Comparison of ENCODE assay signal across 1 cellular context in the genomic region with DNA sequence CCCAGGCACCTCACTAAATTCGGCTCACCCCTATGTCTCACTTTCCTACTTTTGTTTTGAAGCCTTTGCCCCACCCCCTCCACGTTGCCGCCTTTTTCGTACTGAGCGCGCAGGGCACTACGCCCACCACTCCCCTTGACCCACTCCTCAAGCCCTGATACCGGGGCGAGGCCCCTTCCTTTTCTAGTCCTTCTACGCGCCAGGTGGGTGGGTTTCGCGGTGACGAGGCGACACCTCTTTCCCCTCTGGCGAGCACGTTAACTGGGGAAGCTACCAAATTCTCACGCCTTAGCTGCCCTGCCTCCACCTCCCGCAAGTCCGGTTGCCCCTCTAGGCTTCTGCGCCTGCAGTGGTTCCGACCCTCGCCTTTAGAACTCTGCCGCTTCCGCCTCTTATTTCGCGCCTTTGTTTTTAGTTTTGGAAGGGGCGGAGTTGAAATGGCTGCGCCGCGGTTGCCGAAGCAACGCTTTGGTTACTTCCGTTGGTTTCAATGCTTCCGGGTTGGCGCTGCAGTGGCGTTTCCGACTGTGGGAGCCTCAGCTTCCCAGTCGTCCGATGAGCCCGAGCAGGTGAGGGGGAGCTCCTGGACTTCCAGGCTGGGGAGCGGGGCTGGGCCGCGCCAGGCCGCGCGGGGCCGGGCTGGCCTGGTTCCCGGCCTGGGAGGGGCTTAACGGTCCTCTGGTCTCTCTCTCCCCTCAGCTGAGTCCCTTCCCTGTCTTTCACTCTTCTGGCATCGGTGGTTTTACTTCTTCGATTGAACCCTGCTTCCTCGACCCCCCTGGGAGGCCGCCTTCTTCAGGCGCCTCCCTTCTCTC.
TF ChIP-seq lines count a peak whose summit lies in the region.

A gene with protein sequence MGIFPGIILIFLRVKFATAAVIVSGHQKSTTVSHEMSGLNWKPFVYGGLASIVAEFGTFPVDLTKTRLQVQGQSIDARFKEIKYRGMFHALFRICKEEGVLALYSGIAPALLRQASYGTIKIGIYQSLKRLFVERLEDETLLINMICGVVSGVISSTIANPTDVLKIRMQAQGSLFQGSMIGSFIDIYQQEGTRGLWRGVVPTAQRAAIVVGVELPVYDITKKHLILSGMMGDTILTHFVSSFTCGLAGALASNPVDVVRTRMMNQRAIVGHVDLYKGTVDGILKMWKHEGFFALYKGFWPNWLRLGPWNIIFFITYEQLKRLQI (plus strand): TSS at position 512 of the 815 bp plus-strand sequence. CDS start 360 bp downstream, outside the sequence.

TF ChIP-seq in GM12878, 131 proteins besides CTCF, POLR2A, EP300 and RAD21 (continued from another document):
- TF ChIP-seq, protein P1, sequence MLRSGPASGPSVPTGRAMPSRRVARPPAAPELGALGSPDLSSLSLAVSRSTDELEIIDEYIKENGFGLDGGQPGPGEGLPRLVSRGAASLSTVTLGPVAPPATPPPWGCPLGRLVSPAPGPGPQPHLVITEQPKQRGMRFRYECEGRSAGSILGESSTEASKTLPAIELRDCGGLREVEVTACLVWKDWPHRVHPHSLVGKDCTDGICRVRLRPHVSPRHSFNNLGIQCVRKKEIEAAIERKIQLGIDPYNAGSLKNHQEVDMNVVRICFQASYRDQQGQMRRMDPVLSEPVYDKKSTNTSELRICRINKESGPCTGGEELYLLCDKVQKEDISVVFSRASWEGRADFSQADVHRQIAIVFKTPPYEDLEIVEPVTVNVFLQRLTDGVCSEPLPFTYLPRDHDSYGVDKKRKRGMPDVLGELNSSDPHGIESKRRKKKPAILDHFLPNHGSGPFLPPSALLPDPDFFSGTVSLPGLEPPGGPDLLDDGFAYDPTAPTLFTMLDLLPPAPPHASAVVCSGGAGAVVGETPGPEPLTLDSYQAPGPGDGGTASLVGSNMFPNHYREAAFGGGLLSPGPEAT (IDR thresholded peaks at IDR 0.05; ENCODE audit: low read depth), result no peak
- TF ChIP-seq, protein P2, sequence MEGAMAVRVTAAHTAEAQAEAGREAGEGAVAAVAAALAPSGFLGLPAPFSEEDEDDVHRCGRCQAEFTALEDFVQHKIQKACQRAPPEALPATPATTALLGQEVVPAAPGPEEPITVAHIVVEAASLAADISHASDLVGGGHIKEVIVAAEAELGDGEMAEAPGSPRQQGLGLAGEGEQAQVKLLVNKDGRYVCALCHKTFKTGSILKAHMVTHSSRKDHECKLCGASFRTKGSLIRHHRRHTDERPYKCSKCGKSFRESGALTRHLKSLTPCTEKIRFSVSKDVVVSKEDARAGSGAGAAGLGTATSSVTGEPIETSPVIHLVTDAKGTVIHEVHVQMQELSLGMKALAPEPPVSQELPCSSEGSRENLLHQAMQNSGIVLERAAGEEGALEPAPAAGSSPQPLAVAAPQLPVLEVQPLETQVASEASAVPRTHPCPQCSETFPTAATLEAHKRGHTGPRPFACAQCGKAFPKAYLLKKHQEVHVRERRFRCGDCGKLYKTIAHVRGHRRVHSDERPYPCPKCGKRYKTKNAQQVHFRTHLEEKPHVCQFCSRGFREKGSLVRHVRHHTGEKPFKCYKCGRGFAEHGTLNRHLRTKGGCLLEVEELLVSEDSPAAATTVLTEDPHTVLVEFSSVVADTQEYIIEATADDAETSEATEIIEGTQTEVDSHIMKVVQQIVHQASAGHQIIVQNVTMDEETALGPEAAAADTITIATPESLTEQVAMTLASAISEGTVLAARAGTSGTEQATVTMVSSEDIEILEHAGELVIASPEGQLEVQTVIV (IDR thresholded peaks at IDR 0.05; ENCODE audit: borderline replicate concordance, partially characterized antibody), result no peak
- peak in 1 of 2 experiments; percentile 81; a peak in 2 of 4 replicates for TF ChIP-seq ETV6 (conservative IDR thresholded peaks at IDR 0.05 in 1 of 2, IDR thresholded peaks at IDR 0.05 in 1 of 2; ENCODE audit: borderline replicate concordance in 1 of 2, low read depth in 1 of 2)
- TF ChIP-seq, protein P3, sequence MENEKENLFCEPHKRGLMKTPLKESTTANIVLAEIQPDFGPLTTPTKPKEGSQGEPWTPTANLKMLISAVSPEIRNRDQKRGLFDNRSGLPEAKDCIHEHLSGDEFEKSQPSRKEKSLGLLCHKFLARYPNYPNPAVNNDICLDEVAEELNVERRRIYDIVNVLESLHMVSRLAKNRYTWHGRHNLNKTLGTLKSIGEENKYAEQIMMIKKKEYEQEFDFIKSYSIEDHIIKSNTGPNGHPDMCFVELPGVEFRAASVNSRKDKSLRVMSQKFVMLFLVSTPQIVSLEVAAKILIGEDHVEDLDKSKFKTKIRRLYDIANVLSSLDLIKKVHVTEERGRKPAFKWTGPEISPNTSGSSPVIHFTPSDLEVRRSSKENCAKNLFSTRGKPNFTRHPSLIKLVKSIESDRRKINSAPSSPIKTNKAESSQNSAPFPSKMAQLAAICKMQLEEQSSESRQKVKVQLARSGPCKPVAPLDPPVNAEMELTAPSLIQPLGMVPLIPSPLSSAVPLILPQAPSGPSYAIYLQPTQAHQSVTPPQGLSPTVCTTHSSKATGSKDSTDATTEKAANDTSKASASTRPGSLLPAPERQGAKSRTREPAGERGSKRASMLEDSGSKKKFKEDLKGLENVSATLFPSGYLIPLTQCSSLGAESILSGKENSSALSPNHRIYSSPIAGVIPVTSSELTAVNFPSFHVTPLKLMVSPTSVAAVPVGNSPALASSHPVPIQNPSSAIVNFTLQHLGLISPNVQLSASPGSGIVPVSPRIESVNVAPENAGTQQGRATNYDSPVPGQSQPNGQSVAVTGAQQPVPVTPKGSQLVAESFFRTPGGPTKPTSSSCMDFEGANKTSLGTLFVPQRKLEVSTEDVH (IDR thresholded peaks at IDR 0.05; ENCODE audit: low read depth, partially characterized antibody), result peak; percentile 57
- no peak for TF ChIP-seq TARDBP (IDR thresholded peaks at IDR 0.05; ENCODE audit: borderline replicate concordance)
- peak; percentile 89 for TF ChIP-seq NR2C1 (IDR thresholded peaks at IDR 0.05)
- TF ChIP-seq TAF1 (IDR thresholded peaks at IDR 0.05; ENCODE audit: borderline replicate concordance, low read depth, low read length), result peak; percentile 54; the same call in 1 of the 2 replicates
- TF ChIP-seq, protein P4, sequence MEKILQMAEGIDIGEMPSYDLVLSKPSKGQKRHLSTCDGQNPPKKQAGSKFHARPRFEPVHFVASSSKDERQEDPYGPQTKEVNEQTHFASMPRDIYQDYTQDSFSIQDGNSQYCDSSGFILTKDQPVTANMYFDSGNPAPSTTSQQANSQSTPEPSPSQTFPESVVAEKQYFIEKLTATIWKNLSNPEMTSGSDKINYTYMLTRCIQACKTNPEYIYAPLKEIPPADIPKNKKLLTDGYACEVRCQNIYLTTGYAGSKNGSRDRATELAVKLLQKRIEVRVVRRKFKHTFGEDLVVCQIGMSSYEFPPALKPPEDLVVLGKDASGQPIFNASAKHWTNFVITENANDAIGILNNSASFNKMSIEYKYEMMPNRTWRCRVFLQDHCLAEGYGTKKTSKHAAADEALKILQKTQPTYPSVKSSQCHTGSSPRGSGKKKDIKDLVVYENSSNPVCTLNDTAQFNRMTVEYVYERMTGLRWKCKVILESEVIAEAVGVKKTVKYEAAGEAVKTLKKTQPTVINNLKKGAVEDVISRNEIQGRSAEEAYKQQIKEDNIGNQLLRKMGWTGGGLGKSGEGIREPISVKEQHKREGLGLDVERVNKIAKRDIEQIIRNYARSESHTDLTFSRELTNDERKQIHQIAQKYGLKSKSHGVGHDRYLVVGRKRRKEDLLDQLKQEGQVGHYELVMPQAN (conservative IDR thresholded peaks at IDR 0.05), result peak; percentile 82
- no peak for TF ChIP-seq ZNF274 (IDR thresholded peaks at IDR 0.05; ENCODE audit: insufficient read depth, insufficient read length)
- TF ChIP-seq, protein P5, sequence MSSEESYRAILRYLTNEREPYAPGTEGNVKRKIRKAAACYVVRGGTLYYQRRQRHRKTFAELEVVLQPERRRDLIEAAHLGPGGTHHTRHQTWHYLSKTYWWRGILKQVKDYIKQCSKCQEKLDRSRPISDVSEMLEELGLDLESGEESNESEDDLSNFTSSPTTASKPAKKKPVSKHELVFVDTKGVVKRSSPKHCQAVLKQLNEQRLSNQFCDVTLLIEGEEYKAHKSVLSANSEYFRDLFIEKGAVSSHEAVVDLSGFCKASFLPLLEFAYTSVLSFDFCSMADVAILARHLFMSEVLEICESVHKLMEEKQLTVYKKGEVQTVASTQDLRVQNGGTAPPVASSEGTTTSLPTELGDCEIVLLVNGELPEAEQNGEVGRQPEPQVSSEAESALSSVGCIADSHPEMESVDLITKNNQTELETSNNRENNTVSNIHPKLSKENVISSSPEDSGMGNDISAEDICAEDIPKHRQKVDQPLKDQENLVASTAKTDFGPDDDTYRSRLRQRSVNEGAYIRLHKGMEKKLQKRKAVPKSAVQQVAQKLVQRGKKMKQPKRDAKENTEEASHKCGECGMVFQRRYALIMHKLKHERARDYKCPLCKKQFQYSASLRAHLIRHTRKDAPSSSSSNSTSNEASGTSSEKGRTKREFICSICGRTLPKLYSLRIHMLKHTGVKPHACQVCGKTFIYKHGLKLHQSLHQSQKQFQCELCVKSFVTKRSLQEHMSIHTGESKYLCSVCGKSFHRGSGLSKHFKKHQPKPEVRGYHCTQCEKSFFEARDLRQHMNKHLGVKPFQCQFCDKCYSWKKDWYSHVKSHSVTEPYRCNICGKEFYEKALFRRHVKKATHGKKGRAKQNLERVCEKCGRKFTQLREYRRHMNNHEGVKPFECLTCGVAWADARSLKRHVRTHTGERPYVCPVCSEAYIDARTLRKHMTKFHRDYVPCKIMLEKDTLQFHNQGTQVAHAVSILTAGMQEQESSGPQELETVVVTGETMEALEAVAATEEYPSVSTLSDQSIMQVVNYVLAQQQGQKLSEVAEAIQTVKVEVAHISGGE (CRISPR knock-in tag; IDR thresholded peaks at IDR 0.05), result no peak
- no peak for TF ChIP-seq MTA2 (IDR thresholded peaks at IDR 0.05; ENCODE audit: low read depth)
- TF ChIP-seq, protein P6, sequence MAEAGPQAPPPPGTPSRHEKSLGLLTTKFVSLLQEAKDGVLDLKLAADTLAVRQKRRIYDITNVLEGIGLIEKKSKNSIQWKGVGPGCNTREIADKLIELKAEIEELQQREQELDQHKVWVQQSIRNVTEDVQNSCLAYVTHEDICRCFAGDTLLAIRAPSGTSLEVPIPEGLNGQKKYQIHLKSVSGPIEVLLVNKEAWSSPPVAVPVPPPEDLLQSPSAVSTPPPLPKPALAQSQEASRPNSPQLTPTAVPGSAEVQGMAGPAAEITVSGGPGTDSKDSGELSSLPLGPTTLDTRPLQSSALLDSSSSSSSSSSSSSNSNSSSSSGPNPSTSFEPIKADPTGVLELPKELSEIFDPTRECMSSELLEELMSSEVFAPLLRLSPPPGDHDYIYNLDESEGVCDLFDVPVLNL (IDR thresholded peaks at IDR 0.05; ENCODE audit: low read depth, low read length), result peak; percentile 87
- TF ChIP-seq STAT1 (conservative IDR thresholded peaks at IDR 0.05), result no peak
- TF ChIP-seq POLR2AphosphoS5 (IDR thresholded peaks at IDR 0.05; ENCODE audit: low read length), result peak; percentile 49; the same call in 1 of the 2 replicates
- TF ChIP-seq SIN3A (IDR thresholded peaks at IDR 0.05; ENCODE audit: low read depth, low read length), result peak; percentile 95
- peak; percentile 55; the same call in 1 of the 2 replicates for TF ChIP-seq IKZF1 (conservative IDR thresholded peaks at IDR 0.05)
- TF ChIP-seq LARP7 (IDR thresholded peaks at IDR 0.05), result no peak
- TF ChIP-seq, protein P7, sequence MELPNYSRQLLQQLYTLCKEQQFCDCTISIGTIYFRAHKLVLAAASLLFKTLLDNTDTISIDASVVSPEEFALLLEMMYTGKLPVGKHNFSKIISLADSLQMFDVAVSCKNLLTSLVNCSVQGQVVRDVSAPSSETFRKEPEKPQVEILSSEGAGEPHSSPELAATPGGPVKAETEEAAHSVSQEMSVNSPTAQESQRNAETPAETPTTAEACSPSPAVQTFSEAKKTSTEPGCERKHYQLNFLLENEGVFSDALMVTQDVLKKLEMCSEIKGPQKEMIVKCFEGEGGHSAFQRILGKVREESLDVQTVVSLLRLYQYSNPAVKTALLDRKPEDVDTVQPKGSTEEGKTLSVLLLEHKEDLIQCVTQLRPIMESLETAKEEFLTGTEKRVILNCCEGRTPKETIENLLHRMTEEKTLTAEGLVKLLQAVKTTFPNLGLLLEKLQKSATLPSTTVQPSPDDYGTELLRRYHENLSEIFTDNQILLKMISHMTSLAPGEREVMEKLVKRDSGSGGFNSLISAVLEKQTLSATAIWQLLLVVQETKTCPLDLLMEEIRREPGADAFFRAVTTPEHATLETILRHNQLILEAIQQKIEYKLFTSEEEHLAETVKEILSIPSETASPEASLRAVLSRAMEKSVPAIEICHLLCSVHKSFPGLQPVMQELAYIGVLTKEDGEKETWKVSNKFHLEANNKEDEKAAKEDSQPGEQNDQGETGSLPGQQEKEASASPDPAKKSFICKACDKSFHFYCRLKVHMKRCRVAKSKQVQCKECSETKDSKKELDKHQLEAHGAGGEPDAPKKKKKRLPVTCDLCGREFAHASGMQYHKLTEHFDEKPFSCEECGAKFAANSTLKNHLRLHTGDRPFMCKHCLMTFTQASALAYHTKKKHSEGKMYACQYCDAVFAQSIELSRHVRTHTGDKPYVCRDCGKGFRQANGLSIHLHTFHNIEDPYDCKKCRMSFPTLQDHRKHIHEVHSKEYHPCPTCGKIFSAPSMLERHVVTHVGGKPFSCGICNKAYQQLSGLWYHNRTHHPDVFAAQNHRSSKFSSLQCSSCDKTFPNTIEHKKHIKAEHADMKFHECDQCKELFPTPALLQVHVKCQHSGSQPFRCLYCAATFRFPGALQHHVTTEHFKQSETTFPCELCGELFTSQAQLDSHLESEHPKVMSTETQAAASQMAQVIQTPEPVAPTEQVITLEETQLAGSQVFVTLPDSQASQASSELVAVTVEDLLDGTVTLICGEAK (IDR thresholded peaks at IDR 0.05; ENCODE audit: borderline replicate concordance), result peak; percentile 83
- TF ChIP-seq ZSCAN29 (IDR thresholded peaks at IDR 0.05), result no peak
